20 cellular contexts compared by ENCODE assay signal in the genomic region with DNA sequence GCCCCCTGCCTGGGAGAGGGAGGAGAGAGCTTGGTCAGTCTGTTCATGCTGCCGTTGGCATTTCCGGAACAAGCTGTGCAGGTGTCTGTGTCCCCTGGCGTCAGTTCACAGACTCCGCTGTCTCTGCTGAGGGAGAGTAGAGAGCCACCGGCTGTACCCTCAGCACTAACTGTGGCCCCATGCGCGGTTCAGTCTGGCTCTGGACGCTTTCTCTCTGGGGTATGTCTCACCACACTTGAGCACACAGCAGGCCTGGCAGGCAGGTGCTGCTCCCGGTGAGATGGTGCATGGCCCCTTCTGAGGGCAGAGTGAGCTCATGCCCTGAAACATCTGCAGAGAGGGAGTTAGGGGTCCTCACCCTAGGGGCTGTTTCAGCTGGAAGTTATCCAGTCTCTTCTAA. TPM values are rescaled to one million over a fixed set of nuclear protein-coding genes. Genes with fewer than 3 reads are reported as not detected.
"Had no signal": no experiment of that assay in that cellular context is flagged by ENCODE, and none has a peak within 500 bp of the region (broad histone marks: within the 10 kb centered on the region; RNA-seq: fewer than 3 reads in every experiment).

No MANE protein-coding gene starts in this region.

- H3K27ac ChIP-seq: breast epithelium, heart left ventricle, neural progenitor cell, ovary, tibial nerve had no signal

- H3K9ac ChIP-seq: neural progenitor cell had no signal

- H3K9me3 ChIP-seq: breast epithelium, heart left ventricle, ovary, tibial nerve had no signal

- H3K36me3 ChIP-seq: breast epithelium, heart left ventricle, neural progenitor cell, ovary, tibial nerve had no signal

- H2AFZ ChIP-seq: neural progenitor cell had no signal

- ATAC-seq: left colon; stimulated activated naive B cell treated with anti-CD40 and anti-IgM and Interleukin-4, amounts not matched to agents 10 μg/mL and 1 μg/mL and 100 μg/mL, for 72 hours had no signal

- H3K36me3 Mint-ChIP-seq: neural progenitor cell; stimulated activated naive B cell treated with anti-CD40 and anti-IgM and Interleukin-4, amounts not matched to agents 10 μg/mL and 1 μg/mL and 100 μg/mL, for 72 hours had no signal

- H3K27me3 ChIP-seq: breast epithelium, heart left ventricle, neural progenitor cell, ovary had no signal

- H3K4me1 ChIP-seq: breast epithelium, tibial nerve had no signal

- H3K4me2 ChIP-seq: neural progenitor cell had no signal

- H3K4me3 ChIP-seq: breast epithelium, heart left ventricle, lung, neural progenitor cell, ovary, tibial nerve had no signal

- DNase-seq: activated CD4-positive, alpha-beta T cell treated with anti-CD3 and anti-CD28 coated beads, Interleukin-2, amount 50 U/mL, for 1 hour; activated naive CD4-positive, alpha-beta T cell; anterior cingulate cortex; cerebellar nuclear complex; effector memory CD4-positive, alpha-beta T cell; foreskin melanocyte; heart left ventricle; left colon; midbrain; ovary; stimulated activated CD4-positive, alpha-beta T cell treated with anti-CD3 and anti-CD28 coated beads, Interleukin-2, amount 100 ng/mL, for 48 hours; stimulated activated naive B cell treated with anti-CD40 and anti-IgM and Interleukin-4, amounts not matched to agents 10 μg/mL and 1 μg/mL and 100 μg/mL, for 72 hours; substantia nigra; T-helper 9 cell had no signal

- H3K9me3 Mint-ChIP-seq: activated T-helper 1 cell treated with anti-CD3 and anti-CD28 coated beads, Interleukin-12 subunit alpha, Interleukin-12 subunit beta, Interleukin-2, Interleukin-4 antibody, amounts not matched to agents 30 ng/mL and 10 ng/mL and 1 ng/mL, durations not matched to agents 14 hours and 24 hours and 36 hours; dendritic cell treated with granulocyte-macrophage colony-stimulating factor and Interleukin-4, amounts not matched to agents 40 ng/mL and 50 ng/mL, for 4 days; neural progenitor cell; stimulated activated naive B cell treated with anti-CD40 and anti-IgM and Interleukin-4, amounts not matched to agents 10 μg/mL and 1 μg/mL and 100 μg/mL, for 72 hours had no signal

- H3K27ac Mint-ChIP-seq: activated T-helper 1 cell treated with anti-CD3 and anti-CD28 coated beads, Interleukin-12 subunit alpha, Interleukin-12 subunit beta, Interleukin-2, Interleukin-4 antibody, amounts not matched to agents 30 ng/mL and 10 ng/mL and 1 ng/mL, durations not matched to agents 14 hours and 24 hours and 36 hours; neural progenitor cell; stimulated activated naive B cell treated with anti-CD40 and anti-IgM and Interleukin-4, amounts not matched to agents 10 μg/mL and 1 μg/mL and 100 μg/mL, for 72 hours had no signal

- H3K4me3 Mint-ChIP-seq: activated T-helper 1 cell treated with anti-CD3 and anti-CD28 coated beads, Interleukin-12 subunit alpha, Interleukin-12 subunit beta, Interleukin-2, Interleukin-4 antibody, amounts not matched to agents 30 ng/mL and 10 ng/mL and 1 ng/mL, durations not matched to agents 14 hours and 24 hours and 36 hours; dendritic cell treated with granulocyte-macrophage colony-stimulating factor and Interleukin-4, amounts not matched to agents 40 ng/mL and 50 ng/mL, for 4 days; neural progenitor cell; stimulated activated naive B cell treated with anti-CD40 and anti-IgM and Interleukin-4, amounts not matched to agents 10 μg/mL and 1 μg/mL and 100 μg/mL, for 72 hours had no signal

RNA-seq across cellular contexts. Expression of gene TLR5, which starts 60.0 kb away (rescaled TPM):
- total RNA-seq: activated T-helper 1 cell treated with anti-CD3 and anti-CD28 coated beads, Interleukin-12 subunit alpha, Interleukin-12 subunit beta, Interleukin-2, Interleukin-4 antibody, amounts not matched to agents 30 ng/mL and 10 ng/mL and 1 ng/mL, durations not matched to agents 14 hours and 24 hours and 36 hours had no signal
